8 cellular contexts compared by ENCODE assay signal in the genomic region with DNA sequence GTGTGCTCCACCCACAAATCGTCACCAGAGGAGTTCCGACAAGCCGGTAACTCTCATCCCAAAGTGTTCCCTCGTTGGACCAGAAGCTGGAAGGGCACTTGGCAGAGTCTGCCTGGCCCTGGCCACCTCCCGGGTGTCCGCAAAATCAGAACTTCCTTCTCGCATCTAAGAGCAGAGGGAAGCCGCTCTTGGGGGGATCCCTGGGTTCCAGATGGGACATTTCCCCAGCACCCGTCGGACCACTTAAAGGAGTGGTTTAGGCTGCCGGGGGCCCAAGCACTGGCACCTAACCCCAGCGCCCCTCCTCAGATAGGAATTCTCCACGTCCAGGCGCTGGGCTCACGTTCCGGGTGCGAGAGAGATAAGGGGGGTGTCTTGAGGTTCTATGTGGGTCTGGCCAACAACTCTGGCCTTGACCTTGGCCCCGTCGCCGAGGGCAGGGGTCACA. TPM values are rescaled to one million over a fixed set of nuclear protein-coding genes. Genes with fewer than 3 reads are reported as not detected.
DNase-seq lines count a peak whose midpoint lies in the region; ATAC-seq, FAIRE-seq and TF ChIP-seq lines count a peak whose summit lies in the region.

No MANE protein-coding gene starts in this region.

- peaks cover 53% of the 10 kb centered on the region for H3K4me1 ChIP-seq in keratinocyte (ENCODE audit: control insufficient read depth, extremely low read depth, insufficient read depth, low read length)

- POLR2A ChIA-PET in activated CD8-positive, alpha-beta T cell treated with anti-CD3 and anti-CD28 coated beads for 36 hours (lab: Charles Lee), result interaction anchor here (1.5 to 1.6 kb wide), 2 partner anchors 14 to 21 kb away, joined by 5 to 13 read pairs; no protein-coding TSS in a partner anchor

- no peak overlapping the region for H2AFZ ChIP-seq in keratinocyte (ENCODE audit: control insufficient read depth, low read length)

- dilution Hi-C loops in keratinocyte (cut with MboI; ENCODE audit: extremely low pct_ligation_motif_present, low sequenced_read_pairs), result no loop called here

- no peak for DNase-seq in activated naive CD4-positive, alpha-beta T cell treated with anti-CD3 and anti-CD28 coated beads for 36 hours
- DNase-seq in activated naive CD4-positive, alpha-beta T cell treated with Interleukin-2 at 50 U/mL for 16 hours, result no peak
- no peak for DNase-seq in activated CD8-positive, alpha-beta T cell treated with anti-CD3 and anti-CD28 coated beads for 36 hours
- DNase-seq in keratinocyte (ENCODE audit: low read depth, low spot score) (no peak), hippocampal formation (lab: John Stamatoyannopoulos, UW) (no peak)

- peaks cover 3% of the 10 kb centered on the region for H3K9me1 ChIP-seq in keratinocyte (ENCODE audit: control insufficient read depth, extremely low read depth, insufficient read depth, low read length)

- H3K79me2 ChIP-seq in keratinocyte (ENCODE audit: control insufficient read depth, insufficient read depth, low read length), result peaks cover 40% of the 10 kb centered on the region

- H3K27ac ChIP-seq in keratinocyte (ENCODE audit: control insufficient read depth, insufficient read depth, low read length) (peak overlapping the region; percentile 98), temporal lobe (ENCODE audit: low read depth, low read length) (peak overlapping the region; percentile 78)

- peaks cover 6 to 14% of the 10 kb centered on the region in 2 experiments for H3K36me3 ChIP-seq in keratinocyte (ENCODE audit: control insufficient read depth in 2 of 2, extremely low read depth in 1 of 2, insufficient read depth in 2 of 2, low read length in 2 of 2)

- CTCF ChIA-PET in activated naive CD4-positive, alpha-beta T cell treated with anti-CD3 and anti-CD28 coated beads for 36 hours (lab: Charles Lee), result interaction anchor here (0.8 to 2.5 kb wide), 6 partner anchors 15 to 42 kb away, joined by 3 to 14 read pairs (median 4); no protein-coding TSS in a partner anchor
- CTCF ChIA-PET in activated CD8-positive, alpha-beta T cell treated with anti-CD3 and anti-CD28 coated beads for 36 hours (lab: Charles Lee), result interaction anchor here (1.0 to 1.6 kb wide), 7 partner anchors 15 to 50 kb away, joined by 3 to 10 read pairs (median 4); a partner anchor contains a TSS

- no peaks in the 10 kb centered on the region for H3K27me3 ChIP-seq in keratinocyte (ENCODE audit: control insufficient read depth, extremely low read depth, insufficient read depth, low read length)

- TF ChIP-seq CTCF in activated CD8-positive, alpha-beta T cell treated with anti-CD3 and anti-CD28 coated beads for 36 hours (IDR thresholded peaks at IDR 0.05), result no peak
- no peak for TF ChIP-seq CTCF in keratinocyte (optimal IDR thresholded peaks at IDR 0.05 in 1 of 3, IDR thresholded peaks at IDR 0.05 in 1 of 3, conservative IDR thresholded peaks at IDR 0.05 in 1 of 3; ENCODE audit: extremely low read depth in 1 of 3, insufficient read depth in 2 of 3, low read length in 3 of 3)

- H3K4me1 Mint-ChIP-seq in activated naive CD4-positive, alpha-beta T cell treated with anti-CD3 and anti-CD28 coated beads for 36 hours (ENCODE audit: low read depth), result peaks cover 23% of the 10 kb centered on the region
- H3K4me1 Mint-ChIP-seq in activated CD8-positive, alpha-beta T cell treated with anti-CD3 and anti-CD28 coated beads for 36 hours (ENCODE audit: low read depth), result peaks cover 18% of the 10 kb centered on the region

- H3K4me2 ChIP-seq in keratinocyte (ENCODE audit: control insufficient read depth, extremely low read depth, insufficient read depth, low read depth, low read length), result peak overlapping the region; percentile 92

- H3K9me3 Mint-ChIP-seq in activated naive CD4-positive, alpha-beta T cell treated with anti-CD3 and anti-CD28 coated beads for 36 hours, result no peaks in the 10 kb centered on the region
- no peaks in the 10 kb centered on the region for H3K9me3 Mint-ChIP-seq in activated CD8-positive, alpha-beta T cell treated with anti-CD3 and anti-CD28 coated beads for 36 hours

- peaks cover 10% of the 10 kb centered on the region for H3K36me3 Mint-ChIP-seq in activated naive CD4-positive, alpha-beta T cell treated with anti-CD3 and anti-CD28 coated beads for 36 hours (ENCODE audit: low read depth)
- peaks cover 15% of the 10 kb centered on the region for H3K36me3 Mint-ChIP-seq in activated CD8-positive, alpha-beta T cell treated with anti-CD3 and anti-CD28 coated beads for 36 hours (ENCODE audit: low read depth)

- FAIRE-seq in keratinocyte (lab: Jason Lieb, UNC), result peak; percentile 44

- H3K27me3 Mint-ChIP-seq in activated naive CD4-positive, alpha-beta T cell treated with anti-CD3 and anti-CD28 coated beads for 36 hours (ENCODE audit: low read depth), result no peaks in the 10 kb centered on the region
- no peaks in the 10 kb centered on the region for H3K27me3 Mint-ChIP-seq in activated CD8-positive, alpha-beta T cell treated with anti-CD3 and anti-CD28 coated beads for 36 hours

- ATAC-seq in activated CD8-positive, alpha-beta T cell treated with anti-CD3 and anti-CD28 coated beads for 36 hours, result no peak
- ATAC-seq in HG03520 (IDR thresholded peaks at IDR 0.05; ENCODE audit: unreplicated experiment) (no peak), GM21737 (IDR thresholded peaks at IDR 0.05; ENCODE audit: unreplicated experiment) (no peak)

- H4K20me1 ChIP-seq in keratinocyte (ENCODE audit: control insufficient read depth, extremely low read depth, insufficient read depth, low read length), result peaks cover 5% of the 10 kb centered on the region

- H3K9me3 ChIP-seq in keratinocyte (ENCODE audit: control insufficient read depth, low read depth, low read length), result no peaks in the 10 kb centered on the region

- intact Hi-C loops in activated naive CD4-positive, alpha-beta T cell treated with anti-CD3 and anti-CD28 coated beads for 36 hours (cut with micrococcal nuclease), result loop anchor here (1.0 to 2.0 kb wide), 5 partner anchors 17 to 74 kb away; a partner anchor contains a TSS
- intact Hi-C loops in activated CD8-positive, alpha-beta T cell treated with anti-CD3 and anti-CD28 coated beads for 36 hours (cut with micrococcal nuclease), result no loop called here

- peak overlapping the region; percentile 65 to 94 (median 76) for H3K4me3 ChIP-seq in keratinocyte (ENCODE audit: control insufficient read depth in 2 of 3, extremely low read depth in 1 of 3, insufficient read depth in 2 of 3, low read depth in 1 of 3, low read length in 3 of 3)

- H3K27ac Mint-ChIP-seq in activated naive CD4-positive, alpha-beta T cell treated with anti-CD3 and anti-CD28 coated beads for 36 hours, result no peak overlapping the region
- H3K27ac Mint-ChIP-seq in activated CD8-positive, alpha-beta T cell treated with anti-CD3 and anti-CD28 coated beads for 36 hours, result peak overlapping the region; percentile 86

- H3K9ac ChIP-seq in keratinocyte (ENCODE audit: control insufficient read depth, extremely low read depth, insufficient read depth, low read length), result peak overlapping the region; percentile 99

- peak overlapping the region; percentile 88 for H3K4me3 Mint-ChIP-seq in activated naive CD4-positive, alpha-beta T cell treated with anti-CD3 and anti-CD28 coated beads for 36 hours
- peak overlapping the region; percentile 86 for H3K4me3 Mint-ChIP-seq in activated CD8-positive, alpha-beta T cell treated with anti-CD3 and anti-CD28 coated beads for 36 hours

RNA-seq across cellular contexts. Expression of a gene that starts 0.9 kb away (rescaled TPM):
- 10 to 100 TPM; 39.1 to 39.8 TPM for total RNA-seq in activated naive CD4-positive, alpha-beta T cell treated with anti-CD3 and anti-CD28 coated beads for 36 hours
- total RNA-seq in activated CD8-positive, alpha-beta T cell treated with anti-CD3 and anti-CD28 coated beads for 36 hours, result 10 to 100 TPM; 36.8 to 37.0 TPM
- polyA plus RNA-seq in keratinocyte, result 8.4 to 11.7 TPM (median 10.9 TPM) in 3 replicates
- 15.8 TPM for polyA plus RNA-seq in keratinocyte (2011; ENCODE audit: low read depth)
- polyA plus RNA-seq in keratinocyte (2011; cell fraction: cytosol; rRNA removed), result 5.2 and 11.4 TPM in 2 replicates
- 18.9 and 22.4 TPM in 2 replicates for polyA plus RNA-seq in keratinocyte (2011; cell fraction: nucleus; rRNA removed)
- 14.5 and 18.4 TPM in 2 replicates for polyA plus RNA-seq in keratinocyte (2012; ENCODE audit: low replicate concordance)
- 7.8 to 18.9 TPM (median 8.1 TPM) in 3 replicates for polyA minus RNA-seq in keratinocyte
- polyA minus RNA-seq in keratinocyte (2011; cell fraction: cytosol; rRNA and poly(A)+ RNA removed), result 23.4 TPM
- 11.3 and 15.2 TPM in 2 replicates for polyA minus RNA-seq in keratinocyte (2011; cell fraction: nucleus; rRNA and poly(A)+ RNA removed)
- total RNA-seq in temporal lobe, result 7.1 TPM

RNA-seq across cellular contexts. Expression of a gene that starts 11.8 kb away (rescaled TPM):
- 1 to 10 TPM; 1.7 to 3.7 TPM for total RNA-seq in activated naive CD4-positive, alpha-beta T cell treated with anti-CD3 and anti-CD28 coated beads for 36 hours
- total RNA-seq in activated CD8-positive, alpha-beta T cell treated with anti-CD3 and anti-CD28 coated beads for 36 hours, result 1 to 10 TPM; 5.1 to 5.9 TPM
- polyA plus RNA-seq in keratinocyte, result 0.28 to 0.72 TPM (median 0.68 TPM) in 3 replicates
- polyA plus RNA-seq in keratinocyte (2011; ENCODE audit: low read depth), result 6.7 TPM
- polyA plus RNA-seq in keratinocyte (2011; cell fraction: cytosol; rRNA removed), result 0.29 and 1.6 TPM in 2 replicates
- polyA plus RNA-seq in keratinocyte (2011; cell fraction: nucleus; rRNA removed), result 0.34 and 1.3 TPM in 2 replicates
- polyA plus RNA-seq in keratinocyte (2012; ENCODE audit: low replicate concordance), result 1.8 and 10.1 TPM in 2 replicates
- not detected in 3 replicates for polyA minus RNA-seq in keratinocyte
- polyA minus RNA-seq in keratinocyte (2011; cell fraction: cytosol; rRNA and poly(A)+ RNA removed), result not detected
- 1.5 TPM in 1 of 2 replicates, not detected in the other for polyA minus RNA-seq in keratinocyte (2011; cell fraction: nucleus; rRNA and poly(A)+ RNA removed)
- total RNA-seq in temporal lobe, result 0.74 TPM

RNA-seq across cellular contexts. Expression of a gene that starts 14.5 kb away (rescaled TPM):
- total RNA-seq in activated naive CD4-positive, alpha-beta T cell treated with anti-CD3 and anti-CD28 coated beads for 36 hours, result not detected
- total RNA-seq in activated CD8-positive, alpha-beta T cell treated with anti-CD3 and anti-CD28 coated beads for 36 hours, result not detected
- polyA plus RNA-seq in keratinocyte, result 11.5 to 22.2 TPM (median 13.5 TPM) in 3 replicates
- 8.9 TPM for polyA plus RNA-seq in keratinocyte (2011; ENCODE audit: low read depth)
- polyA plus RNA-seq in keratinocyte (2011; cell fraction: cytosol; rRNA removed), result 6.2 and 7.4 TPM in 2 replicates
- 23.6 and 28.4 TPM in 2 replicates for polyA plus RNA-seq in keratinocyte (2011; cell fraction: nucleus; rRNA removed)
- polyA plus RNA-seq in keratinocyte (2012; ENCODE audit: low replicate concordance), result 10.5 and 20.0 TPM in 2 replicates
- 14.7 to 18.5 TPM (median 18.4 TPM) in 3 replicates for polyA minus RNA-seq in keratinocyte
- 12.5 TPM for polyA minus RNA-seq in keratinocyte (2011; cell fraction: cytosol; rRNA and poly(A)+ RNA removed)
- 25.3 and 31.3 TPM in 2 replicates for polyA minus RNA-seq in keratinocyte (2011; cell fraction: nucleus; rRNA and poly(A)+ RNA removed)
- total RNA-seq in temporal lobe, result under 0.01 TPM

RNA-seq across cellular contexts. Expression of a gene that starts 17.3 kb away (rescaled TPM):
- total RNA-seq in activated naive CD4-positive, alpha-beta T cell treated with anti-CD3 and anti-CD28 coated beads for 36 hours, result 10 to 100 TPM; 10.9 to 12.4 TPM
- 10 to 100 TPM; 16.0 to 18.2 TPM for total RNA-seq in activated CD8-positive, alpha-beta T cell treated with anti-CD3 and anti-CD28 coated beads for 36 hours
- 10.7 to 15.5 TPM (median 10.8 TPM) in 3 replicates for polyA plus RNA-seq in keratinocyte
- 5.6 TPM for polyA plus RNA-seq in keratinocyte (2011; ENCODE audit: low read depth)
- polyA plus RNA-seq in keratinocyte (2011; cell fraction: cytosol; rRNA removed), result 8.6 and 20.3 TPM in 2 replicates
- 6.8 and 12.3 TPM in 2 replicates for polyA plus RNA-seq in keratinocyte (2011; cell fraction: nucleus; rRNA removed)
- 20.4 and 21.6 TPM in 2 replicates for polyA plus RNA-seq in keratinocyte (2012; ENCODE audit: low replicate concordance)
- 5.8 to 18.7 TPM (median 15.3 TPM) in 3 replicates for polyA minus RNA-seq in keratinocyte
- 15.5 TPM for polyA minus RNA-seq in keratinocyte (2011; cell fraction: cytosol; rRNA and poly(A)+ RNA removed)
- 6.1 and 6.4 TPM in 2 replicates for polyA minus RNA-seq in keratinocyte (2011; cell fraction: nucleus; rRNA and poly(A)+ RNA removed)
- 5.9 TPM for total RNA-seq in temporal lobe

RNA-seq across cellular contexts. Expression of a gene that starts 23.1 kb away (rescaled TPM):
- under 1 TPM in 1 of 2 experiments, not detected in 1; 0.43 TPM for total RNA-seq in activated naive CD4-positive, alpha-beta T cell treated with anti-CD3 and anti-CD28 coated beads for 36 hours
- under 1 TPM; 0.74 to 0.87 TPM for total RNA-seq in activated CD8-positive, alpha-beta T cell treated with anti-CD3 and anti-CD28 coated beads for 36 hours
- polyA plus RNA-seq in keratinocyte, result 0.41 to 2.1 TPM (median 1.5 TPM) in 3 replicates
- 1.2 TPM for polyA plus RNA-seq in keratinocyte (2011; ENCODE audit: low read depth)
- 1.9 and 10.7 TPM in 2 replicates for polyA plus RNA-seq in keratinocyte (2011; cell fraction: cytosol; rRNA removed)
- 1.7 and 3.9 TPM in 2 replicates for polyA plus RNA-seq in keratinocyte (2011; cell fraction: nucleus; rRNA removed)
- 5.0 and 6.3 TPM in 2 replicates for polyA plus RNA-seq in keratinocyte (2012; ENCODE audit: low replicate concordance)
- polyA minus RNA-seq in keratinocyte, result 0.22 to 2.0 TPM (median 0.30 TPM) in 3 replicates
- polyA minus RNA-seq in keratinocyte (2011; cell fraction: cytosol; rRNA and poly(A)+ RNA removed), result 30.5 TPM
- polyA minus RNA-seq in keratinocyte (2011; cell fraction: nucleus; rRNA and poly(A)+ RNA removed), result 0.62 and 4.4 TPM in 2 replicates
- 36.6 TPM for total RNA-seq in temporal lobe
